ENCODE assay signal across 27 cellular contexts in genomic region chr3:127393131-127393820, GRCh38.
A peak's percentile ranks its signal among the peaks of the same experiment; 100 is the strongest.
DNase-seq lines count a peak whose midpoint lies in the region; ATAC-seq, FAIRE-seq and TF ChIP-seq lines count a peak whose summit lies in the region.
"Had no signal": no experiment of that assay in that cellular context is flagged by ENCODE, and none has a peak within 500 bp of the region (broad histone marks: within the 10 kb centered on the region; RNA-seq: fewer than 3 reads in every experiment).

No MANE protein-coding gene starts in this region.

- H2BK5ac ChIP-seq in H9 (ENCODE audit: insufficient read length, low read length) = no peak overlapping the region

- H2BK20ac ChIP-seq in H9 (ENCODE audit: low read depth, low read length, poor library complexity, severe bottlenecking) = no peak overlapping the region

- no peak overlapping the region for H3K4ac ChIP-seq in H9 (ENCODE audit: low read depth, low read length)

- DNase-seq in H9 (no peak), kidney (peak; percentile 45), sciatic nerve (ENCODE audit: low spot score) (no peak), foreskin fibroblast (no peak), NCI-H526 treated with DMSO at 0.1 percent for 48 hours (lab: John Stamatoyannopoulos, UW) (no peak)
- DNase-seq: C1 segment of cervical spinal cord; CD4-positive, alpha-beta memory T cell; COR-L47; EL; GDM1; IMR-90; KG1; MG63; NCI-H1105 treated with DMSO at 0.1 percent for 48 hours; NCI-H2029; NCI-H446; NCI-H524 treated with DMSO at 0.1 percent for 48 hours; NK-92 treated with Interleukin-12 subunit alpha and Interleukin-12 subunit beta, amount 100 ng/mL, for 24 hours; PC-3 had no signal

- no peak overlapping the region for H4K91ac ChIP-seq in H9 (ENCODE audit: insufficient read length, low read depth, low read length)

- H3K18ac ChIP-seq in H9 (ENCODE audit: insufficient read length, low read depth, low read length) = peak overlapping the region; percentile 7

- H3K56ac ChIP-seq in H9 (ENCODE audit: insufficient read length, low read depth, low read length) = no peak overlapping the region

- no peak overlapping the region for H3K9ac ChIP-seq in BLaER1
- no peak overlapping the region for H3K9ac ChIP-seq in H9 (ENCODE audit: extremely low read depth, insufficient read length, low read length)
- H3K9ac ChIP-seq in kidney (ENCODE audit: low read length in 2 of 2) = no peak overlapping the region

- H4K20me1 ChIP-seq in BLaER1 (peaks cover 6% of the 10 kb centered on the region; the same call in 1 of the 2 replicates), H9 (ENCODE audit: control insufficient read depth, insufficient read depth, insufficient read length) (no peaks in the 10 kb centered on the region)

- no peaks in the 10 kb centered on the region; a peak in 1 of 7 replicates for H3K36me3 Mint-ChIP-seq in H9 (ENCODE audit: insufficient read depth in 1 of 3, low read depth in 3 of 3)
- H3K36me3 Mint-ChIP-seq: CD4-positive, alpha-beta memory T cell had no signal

- H3K9me3 Mint-ChIP-seq in H9 = no peaks in the 10 kb centered on the region; a peak in 1 of 5 replicates

- no peak overlapping the region for H2BK15ac ChIP-seq in H9 (ENCODE audit: low read depth, low read length)

- H3K27me3 Mint-ChIP-seq in H9 (ENCODE audit: low read depth) = peaks cover under 1% of the 10 kb centered on the region

- peaks cover 46 to 56% of the 10 kb centered on the region in 2 experiments for H3K4me1 Mint-ChIP-seq in H9
- H3K4me1 Mint-ChIP-seq: CD4-positive, alpha-beta memory T cell had no signal

- no peaks in the 10 kb centered on the region for H3K79me2 ChIP-seq in H9 (ENCODE audit: insufficient read depth, low read length)

- no peaks in the 10 kb centered on the region for H3K79me1 ChIP-seq in H9 (ENCODE audit: insufficient read depth, low read depth, low read length, poor library complexity, severe bottlenecking)

- H4K5ac ChIP-seq in H9 (ENCODE audit: insufficient read length, low read depth, low read length) = no peak overlapping the region

- no peaks in the 10 kb centered on the region for H3K23me2 ChIP-seq in H9 (ENCODE audit: insufficient read length, low read depth, low read length, poor library complexity, severe bottlenecking)

- H2BK120ac ChIP-seq in H9 (ENCODE audit: low read depth, low read length, poor library complexity, severe bottlenecking) = no peak overlapping the region

- no peak overlapping the region for H3T11ph ChIP-seq in H9 (ENCODE audit: low read length)

- peak; percentile 9 for ATAC-seq in sciatic nerve
- ATAC-seq in GM18907 (IDR thresholded peaks at IDR 0.05; ENCODE audit: unreplicated experiment) = no peak
- ATAC-seq: GM12878, HCT116, PC-3, Right ventricle myocardium inferior had no signal

- intact Hi-C loops in kidney (cut with DNase I) (no loop called here), sciatic nerve (cut with DNase I) (no loop called here)

- no peaks in the 10 kb centered on the region for H3K27me3 ChIP-seq in BLaER1
- no peaks in the 10 kb centered on the region for H3K27me3 ChIP-seq in H9 (ENCODE audit: insufficient read depth, low read length)
- H3K27me3 ChIP-seq: SJSA1 had no signal

- no peaks in the 10 kb centered on the region for H3K36me3 ChIP-seq in BLaER1
- no peaks in the 10 kb centered on the region for H3K36me3 ChIP-seq in kidney (ENCODE audit: control insufficient read depth in 1 of 2, insufficient read depth in 2 of 2, low read length in 2 of 2)
- H3K36me3 ChIP-seq: MG63, SJSA1 had no signal

- FAIRE-seq in kidney (lab: Jason Lieb, UNC) = no peak
- FAIRE-seq: A204.1, GM12878, H1 had no signal

- 0 out of 2 replicates have a peak overlapping the region, but pooled peaks have one; percentile 6 for H3K14ac ChIP-seq in H9 (ENCODE audit: insufficient read depth, low read length)

- H2BK12ac ChIP-seq in H9 (ENCODE audit: insufficient read length, low read depth, low read length) = no peak overlapping the region

- no peak overlapping the region for H2AFZ ChIP-seq in H9 (ENCODE audit: low read length)

- no peak overlapping the region for H3K27ac ChIP-seq in BLaER1
- H3K27ac ChIP-seq in H9 (ENCODE audit: insufficient read length, low read depth, low read length) = no peak overlapping the region
- H3K27ac ChIP-seq in kidney (ENCODE audit: low read depth in 2 of 2, low read length in 2 of 2) = no peak overlapping the region
- H3K27ac ChIP-seq: SJSA1 had no signal

- H3K4me1 ChIP-seq in BLaER1 = peaks cover 27% of the 10 kb centered on the region
- peaks cover 3% of the 10 kb centered on the region; the same call in 1 of the 2 replicates for H3K4me1 ChIP-seq in H9 (ENCODE audit: insufficient read depth, low read length)
- no peaks in the 10 kb centered on the region for H3K4me1 ChIP-seq in kidney (ENCODE audit: control insufficient read depth in 1 of 2, insufficient read depth in 1 of 2, low read depth in 1 of 2, low read length in 2 of 2)
- H3K4me1 ChIP-seq: SJSA1 had no signal

- no peak overlapping the region for H3K23ac ChIP-seq in H9 (ENCODE audit: insufficient read length, low read depth, low read length)

- no peak overlapping the region for H4K8ac ChIP-seq in H9 (replicated peaks; ENCODE audit: insufficient read length, low read depth, low read length)

- no peaks in the 10 kb centered on the region for H3K9me3 ChIP-seq in BLaER1
- H3K9me3 ChIP-seq in H9 (ENCODE audit: control insufficient read depth, low read depth, low read length) = no peaks in the 10 kb centered on the region
- no peaks in the 10 kb centered on the region for H3K9me3 ChIP-seq in kidney (ENCODE audit: control insufficient read depth in 1 of 2, low read length in 2 of 2)
- H3K9me3 ChIP-seq: MG63, SJSA1 had no signal

- no CpG with 5 or more reads among the region's 5 CpGs for WGBS in H9 (ENCODE audit: extremely low coverage, insufficient read length, low lambda C conversion rate)

- H3K4me2 ChIP-seq in BLaER1 = peak overlapping the region; percentile 75
- H3K4me2 ChIP-seq in H9 (ENCODE audit: insufficient read depth, insufficient read length, low read length) = no peak overlapping the region

- H3K4me3 ChIP-seq in BLaER1 (no peak overlapping the region), kidney (ENCODE audit: low read length in 2 of 2) (no peak overlapping the region), foreskin fibroblast (ENCODE audit: low read depth in 1 of 2, low read length in 2 of 2) (no peak overlapping the region)
- H3K4me3 ChIP-seq: GM12878, MG63, SJSA1 had no signal

- no peak overlapping the region for H3K4me3 Mint-ChIP-seq in H9
- H3K4me3 Mint-ChIP-seq: CD4-positive, alpha-beta memory T cell had no signal

- no peak for TF ChIP-seq CTCF in H9 (conservative IDR thresholded peaks at IDR 0.05)
- TF ChIP-seq CTCF in kidney (IDR thresholded peaks at IDR 0.05; ENCODE audit: borderline replicate concordance, extremely low read depth, insufficient read depth) = no peak
- TF ChIP-seq CTCF in foreskin fibroblast (IDR thresholded peaks at IDR 0.05; ENCODE audit: low read depth, low read length) = no peak

- no peak overlapping the region for H3K27ac Mint-ChIP-seq in H9
- H3K27ac Mint-ChIP-seq: CD4-positive, alpha-beta memory T cell had no signal

- no peak overlapping the region for H2AK5ac ChIP-seq in H9 (ENCODE audit: insufficient read length, low read length)
